ENCODE assay signal across 8 cellular contexts in genomic region chr1:63322944-63323865, GRCh38. TPM values are rescaled to one million over a fixed set of nuclear protein-coding genes. Genes with fewer than 3 reads are reported as not detected.
DNase-seq lines count a peak whose midpoint lies in the region; ATAC-seq, FAIRE-seq and TF ChIP-seq lines count a peak whose summit lies in the region.

No MANE protein-coding gene starts in this region.

- H3K27me3 ChIP-seq in GM12878 (replicated peaks in 1 of 2; ENCODE audit: control insufficient read depth in 2 of 2, insufficient read depth in 2 of 2, low read length in 1 of 2) (peaks cover 13 to 59% of the 10 kb centered on the region in 2 experiments), mesenchymal stem cell (ENCODE audit: control insufficient read depth in 1 of 2, insufficient read depth in 1 of 2, low read length in 2 of 2) (peaks cover 77 to 98% of the 10 kb centered on the region in 2 experiments)

- H3K4ac ChIP-seq in mesenchymal stem cell (ENCODE audit: low read depth in 1 of 2, low read length in 2 of 2), result no peak overlapping the region

- H3K36me3 ChIP-seq in GM12878 (ENCODE audit: control insufficient read depth in 2 of 2, insufficient read depth in 2 of 2, low read length in 1 of 2) (no peaks in the 10 kb centered on the region), mesenchymal stem cell (ENCODE audit: control insufficient read depth in 1 of 2, insufficient read depth in 2 of 2, low read depth in 1 of 2, low read length in 2 of 2) (peaks cover 0 to 6% of the 10 kb centered on the region in 2 experiments)

- H3K27ac Mint-ChIP-seq in type B pancreatic cell, result peak overlapping the region; percentile 75

- ATAC-seq in Right ventricle myocardium superior (ENCODE audit: poor library complexity) (no peak), left ventricle myocardium superior (no peak), GM12878 (no peak)

- no peak overlapping the region for H2BK120ac ChIP-seq in mesenchymal stem cell (ENCODE audit: low read depth, low read length)

- H4K20me1 ChIP-seq in GM12878 (ENCODE audit: control insufficient read depth, insufficient read depth), result no peaks in the 10 kb centered on the region

- peak; percentile 31; the same call in 1 of the 2 replicates for TF ChIP-seq POLR2A in GM12878 (IDR thresholded peaks at IDR 0.05; ENCODE audit: low read depth, low read length)
- no peak for TF ChIP-seq POLR2A in GM12891 (IDR thresholded peaks at IDR 0.05; ENCODE audit: low read depth, low read length)

- H2BK5ac ChIP-seq in mesenchymal stem cell (ENCODE audit: low read depth, low read length, poor library complexity, severe bottlenecking), result no peak overlapping the region

- RAD21 ChIA-PET in GM12878 (lab: Charles Lee; ENCODE audit: unreplicated experiment), result no interaction called here

- H3K4me3 ChIP-seq in GM12878 (peak overlapping the region; percentile 75; the same call in 1 of the 2 replicates), mesenchymal stem cell (ENCODE audit: insufficient read depth in 1 of 2, low read depth in 1 of 2, low read length in 2 of 2) (peak overlapping the region; percentile 11 to 75)

- H3K23ac ChIP-seq in mesenchymal stem cell (ENCODE audit: low read length in 2 of 2), result peak overlapping the region in 1 of 2 experiments; percentile 1

- in situ Hi-C loops in GM12878 (cut with MboI), result no loop called here

- H3K4me3 Mint-ChIP-seq in type B pancreatic cell, result peak overlapping the region; percentile 83

- no peaks in the 10 kb centered on the region for H3K79me1 ChIP-seq in mesenchymal stem cell (replicated peaks; ENCODE audit: low read length, poor library complexity, severe bottlenecking)

- CTCF ChIA-PET in GM12878 (lab: Yijun Ruan, JAX), result no interaction called here

- TF ChIP-seq CTCF in GM12878 (IDR thresholded peaks at IDR 0.05 in 2 of 3, conservative IDR thresholded peaks at IDR 0.05 in 1 of 3; ENCODE audit: control insufficient read depth in 2 of 3, extremely low read depth in 1 of 3, insufficient read depth in 1 of 3, low read depth in 3 of 3, low read length in 3 of 3) (no peak), type B pancreatic cell (conservative IDR thresholded peaks at IDR 0.05) (peak; percentile 22)

- no peak for TF ChIP-seq EP300 in GM12878 (IDR thresholded peaks at IDR 0.05; ENCODE audit: borderline replicate concordance in 1 of 2, control insufficient read depth in 1 of 2, low read depth in 2 of 2, low read length in 2 of 2)

- H3K9me3 ChIP-seq in GM12878 (replicated peaks; ENCODE audit: control insufficient read depth, insufficient read depth, low read length) (peaks cover 1% of the 10 kb centered on the region; the same call in 2 of the 3 replicates), mesenchymal stem cell (ENCODE audit: control insufficient read depth, low read length) (peaks cover 11% of the 10 kb centered on the region)

- SMC1A ChIA-PET in GM12878 (lab: Charles Lee; ENCODE audit: uncharacterized antibody, unreplicated experiment), result no interaction called here

- no peak overlapping the region for H2AK5ac ChIP-seq in mesenchymal stem cell (ENCODE audit: low read length, severe bottlenecking)

- no TSS peak for BruUV-seq in GM12878 (replicated peaks; lab: Mats Ljungman, UMichigan)

- POLR2A ChIA-PET in GM12878 (lab: Charles Lee), result no interaction called here

- no peak overlapping the region for H4K91ac ChIP-seq in mesenchymal stem cell (ENCODE audit: low read length)

- H3K9me3 Mint-ChIP-seq in type B pancreatic cell, result no peaks in the 10 kb centered on the region

- H4K8ac ChIP-seq in mesenchymal stem cell (ENCODE audit: low read length), result no peak overlapping the region

- H3K27ac ChIP-seq in GM12878 (ENCODE audit: control insufficient read depth, insufficient read depth) (no peak overlapping the region), mesenchymal stem cell (ENCODE audit: low read length, poor library complexity, severe bottlenecking) (no peak overlapping the region)

- peak overlapping the region; percentile 46 for H2BK15ac ChIP-seq in mesenchymal stem cell (ENCODE audit: low read depth, poor library complexity, severe bottlenecking)

- no peak overlapping the region for H3K9ac ChIP-seq in GM12878 (ENCODE audit: control insufficient read depth, insufficient read depth, low read length)
- peak overlapping the region; percentile 48 for H3K9ac ChIP-seq in mesenchymal stem cell (ENCODE audit: low read length)

- H3K18ac ChIP-seq in mesenchymal stem cell (ENCODE audit: low read depth in 1 of 2, low read length in 2 of 2), result no peak overlapping the region

- no peak overlapping the region for H3K14ac ChIP-seq in mesenchymal stem cell (ENCODE audit: low read length in 2 of 2)

- DNase-seq in Right ventricle myocardium superior (peak; percentile 43), left ventricle myocardium superior (no peak), NCI-H748 treated with DMSO at 0.1 percent for 48 hours (lab: John Stamatoyannopoulos, UW) (peak; percentile 51), GM12878 (ENCODE audit: low read depth, low spot score) (no peak), mesenchymal stem cell (no peak), type B pancreatic cell (ENCODE audit: extremely low spot score, unreplicated experiment) (no peak), occipital lobe (lab: John Stamatoyannopoulos, UW) (no peak), GM12891 (ENCODE audit: insufficient read length, low spot score) (no peak)

- no peak for FAIRE-seq in GM12878 (lab: Jason Lieb, UNC)
- FAIRE-seq in GM12891 (lab: Jason Lieb, UNC), result no peak

- no peak for TF ChIP-seq RAD21 in GM12878 (IDR thresholded peaks at IDR 0.05; ENCODE audit: insufficient read depth, low read depth, low read length)

- peaks cover 12% of the 10 kb centered on the region for H3K4me1 Mint-ChIP-seq in type B pancreatic cell (ENCODE audit: unreplicated experiment)

- H3K79me2 ChIP-seq in GM12878 (ENCODE audit: control insufficient read depth, insufficient read depth, low read length), result no peaks in the 10 kb centered on the region

- H2BK12ac ChIP-seq in mesenchymal stem cell (ENCODE audit: low read length in 2 of 2), result no peak overlapping the region

- peak overlapping the region; percentile 82 for H3K4me2 ChIP-seq in GM12878 (ENCODE audit: control insufficient read depth, insufficient read depth)
- peak overlapping the region; percentile 49 for H3K4me2 ChIP-seq in mesenchymal stem cell (ENCODE audit: low read length, poor library complexity, severe bottlenecking)

- WGBS in GM12878 (ENCODE audit: insufficient coverage, insufficient replicate concordance, low lambda C conversion rate, missing lambda C conversion rate), result 60% methylated on average over 63 of the region's 104 CpGs
- WGBS in mesenchymal stem cell, result 1% methylated on average over 56 of the region's 104 CpGs

- H3K4me1 ChIP-seq in GM12878 (ENCODE audit: control insufficient read depth, insufficient read depth, low read length) (no peaks in the 10 kb centered on the region; the same call in 1 of the 2 replicates), mesenchymal stem cell (ENCODE audit: control insufficient read depth, insufficient read depth, low read depth, low read length) (peaks cover 32% of the 10 kb centered on the region)

- no peaks in the 10 kb centered on the region for H3K36me3 Mint-ChIP-seq in type B pancreatic cell

- intact Hi-C loops in Right ventricle myocardium superior (cut with DNase I) (no loop called here), left ventricle myocardium superior (cut with micrococcal nuclease) (no loop called here), GM12878 (cut with micrococcal nuclease; ENCODE audit: unreplicated experiment) (no loop called here)

- H3K27me3 Mint-ChIP-seq in type B pancreatic cell, result peaks cover 86% of the 10 kb centered on the region

- peak overlapping the region; percentile 44 for H2AFZ ChIP-seq in GM12878 (ENCODE audit: control insufficient read depth, low read depth, low read length)
- H2AFZ ChIP-seq in mesenchymal stem cell (ENCODE audit: low read depth, low read length), result no peak overlapping the region

RNA-seq across cellular contexts. Expression of gene FOXD3, which starts 0.8 kb away (rescaled TPM):
- 0.24 TPM for total RNA-seq in Right ventricle myocardium superior
- total RNA-seq in left ventricle myocardium superior, result 0.32 TPM
- total RNA-seq in GM12878 (2013; cell fraction: nucleolus; rRNA removed), result not detected in 2 replicates
- total RNA-seq in GM12878 (2014; rRNA removed), result not detected in 2 replicates
- not detected in 2 replicates for total RNA-seq in GM12878 (2014; rRNA removed; fragmentation: Illumina TruSeq; extraction: Trizol)
- total RNA-seq in GM12878 (2021), result not detected in 2 replicates
- polyA plus RNA-seq in GM12878 (2011; ENCODE audit: low read depth), result not detected
- polyA plus RNA-seq in GM12878 (2011; rRNA removed), result not detected in 2 replicates
- polyA plus RNA-seq in GM12878 (2011; cell fraction: cytosol; rRNA removed), result not detected in 2 replicates
- not detected in 2 replicates for polyA plus RNA-seq in GM12878 (2011; cell fraction: nucleus; rRNA removed)
- polyA plus RNA-seq in GM12878 (2012), result not detected in 2 replicates
- polyA plus RNA-seq in GM12878 (2014; fragmentation: Illumina TruSeq; extraction: Trizol), result not detected in 2 replicates
- polyA plus RNA-seq in GM12878 (2014; fragmentation: Nextera tagmentation; extraction: Ambion mirVana), result not detected
- not detected in 2 replicates for polyA plus RNA-seq in GM12878 (2014; rRNA removed)
- polyA plus RNA-seq in GM12878 (2016; fragmentation: Nextera tagmentation; extraction: Ambion mirVana), result not detected
- not detected in 2 replicates for polyA minus RNA-seq in GM12878 (2011; rRNA and poly(A)+ RNA removed)
- not detected in 2 replicates for polyA minus RNA-seq in GM12878 (2011; cell fraction: cytosol; rRNA and poly(A)+ RNA removed)
- polyA minus RNA-seq in GM12878 (2011; cell fraction: nucleus; rRNA and poly(A)+ RNA removed), result not detected in 2 replicates
- polyA plus RNA-seq in mesenchymal stem cell (2013, experiment 1 of 2), result not detected
- not detected for polyA plus RNA-seq in mesenchymal stem cell (2013, experiment 2 of 2)
- 0.12 and 0.70 TPM in 2 replicates for total RNA-seq in type B pancreatic cell (ENCODE audit: low replicate concordance)
- not detected for total RNA-seq in occipital lobe
- polyA plus RNA-seq in GM12891 (2012; ENCODE audit: low read depth, missing spikeins), result not detected

RNA-seq across cellular contexts. Expression of gene ALG6, which starts 44.2 kb away (rescaled TPM):
- total RNA-seq in Right ventricle myocardium superior (4.2 TPM), left ventricle myocardium superior (4.0 TPM), GM12878 (2014; rRNA removed) (17.1 and 29.3 TPM in 2 replicates), GM12878 (2014; rRNA removed; fragmentation: Illumina TruSeq; extraction: Trizol) (16.8 and 17.1 TPM in 2 replicates), GM12878 (2021) (12.2 and 13.8 TPM in 2 replicates), type B pancreatic cell (ENCODE audit: low replicate concordance) (17.1 and 20.5 TPM in 2 replicates), occipital lobe (73.3 TPM)
- total RNA-seq in GM12878 (2013; cell fraction: nucleolus; rRNA removed), result 66.0 and 70.4 TPM in 2 replicates
- polyA plus RNA-seq in GM12878 (2011; ENCODE audit: low read depth), result 6.1 TPM
- polyA plus RNA-seq in GM12878 (2011; rRNA removed) (24.1 and 39.6 TPM in 2 replicates), GM12878 (2014; fragmentation: Illumina TruSeq; extraction: Trizol) (17.0 and 20.6 TPM in 2 replicates), GM12878 (2014; fragmentation: Nextera tagmentation; extraction: Ambion mirVana) (10 to 100 TPM; 13.8 to 20.2 TPM), GM12878 (2014; rRNA removed) (12.4 and 15.2 TPM in 2 replicates), GM12878 (2016; fragmentation: Nextera tagmentation; extraction: Ambion mirVana) (10 to 100 TPM; 25.2 to 28.5 TPM)
- polyA plus RNA-seq in GM12878 (2011; cell fraction: cytosol; rRNA removed), result 5.8 and 7.6 TPM in 2 replicates
- 27.0 and 32.2 TPM in 2 replicates for polyA plus RNA-seq in GM12878 (2011; cell fraction: nucleus; rRNA removed)
- 11.0 and 11.1 TPM in 2 replicates for polyA plus RNA-seq in GM12878 (2012)
- polyA minus RNA-seq in GM12878 (2011; rRNA and poly(A)+ RNA removed), result 15.1 and 22.5 TPM in 2 replicates
- 5.0 and 5.7 TPM in 2 replicates for polyA minus RNA-seq in GM12878 (2011; cell fraction: cytosol; rRNA and poly(A)+ RNA removed)
- polyA minus RNA-seq in GM12878 (2011; cell fraction: nucleus; rRNA and poly(A)+ RNA removed), result 20.6 and 32.5 TPM in 2 replicates
- polyA plus RNA-seq in mesenchymal stem cell (2013, experiment 1 of 2), result 4.5 TPM
- 4.9 TPM for polyA plus RNA-seq in mesenchymal stem cell (2013, experiment 2 of 2)
- polyA plus RNA-seq in GM12891 (2012; ENCODE audit: low read depth, missing spikeins), result 7.6 TPM

Comparison
In these comparisons a context has a peak if more than half of its experiments do, and no peak if none do; other contexts are left out.
1. DNase-seq: peak in Right ventricle myocardium superior (single experiment) and NCI-H748 treated with DMSO at 0.1 percent for 48 hours (single experiment); none in left ventricle myocardium superior (single experiment), GM12878 (single experiment), mesenchymal stem cell (single experiment), type B pancreatic cell (single experiment), occipital lobe (single experiment) and GM12891 (single experiment).